9 cellular contexts compared by ENCODE assay signal in the genomic region with DNA sequence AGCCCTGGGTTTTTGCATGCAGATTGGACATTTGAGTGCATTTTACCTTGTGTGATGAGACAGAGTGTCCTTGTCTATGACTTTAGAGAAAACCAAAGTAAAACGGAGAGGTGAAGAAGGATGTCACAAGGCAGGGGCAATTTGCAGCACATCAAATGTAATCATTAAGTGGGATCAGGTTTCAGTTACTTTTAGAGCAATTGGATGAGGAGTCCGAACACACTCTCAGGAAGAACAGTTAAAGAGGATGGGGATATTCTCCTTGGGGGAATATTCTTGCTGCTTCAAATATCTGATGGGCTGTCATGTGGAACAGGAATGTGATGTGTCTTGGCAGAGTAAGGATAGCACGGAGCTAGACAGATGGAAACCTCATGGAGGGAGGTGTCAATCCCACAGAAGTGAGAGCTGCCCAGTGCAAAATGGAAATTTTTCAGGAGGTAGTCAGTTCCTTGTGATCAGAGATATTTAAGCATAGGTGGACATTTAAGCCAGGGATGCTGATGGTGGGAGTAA.
DNase-seq lines count a peak whose midpoint lies in the region; ATAC-seq and FAIRE-seq lines count a peak whose summit lies in the region.
"Had no signal": no experiment of that assay in that cellular context is flagged by ENCODE, and none has a peak within 500 bp of the region (broad histone marks: within the 10 kb centered on the region; RNA-seq: fewer than 3 reads in every experiment).

No MANE protein-coding gene starts in this region.

- ATAC-seq in stimulated activated effector memory CD8-positive, alpha-beta T cell treated with anti-CD3 and anti-CD28 coated beads, Interleukin-12 subunit alpha, Interleukin-12 subunit beta, amount 100 ng/mL, for 72 hours: no peak

- no peak for DNase-seq in T-helper 2 cell treated with Interferon-gamma antibody and Interleukin-4, amounts not matched to agents 5 μg/mL and 100 μg/mL, for 36 hours (ENCODE audit: low spot score)
- DNase-seq in T-helper 2 cell (no peak), RCC 7860 (ENCODE audit: low spot score) (peak; percentile 95), glomerular visceral epithelial cell (ENCODE audit: extremely low spot score) (peak; percentile 89), NOMO-1 treated with dmso at 0.1 percent for 144 hours (lab: John Stamatoyannopoulos, UW; ENCODE audit: unreplicated experiment) (no peak), ecto neural progenitor cell (ENCODE audit: low spot score) (no peak)
- no peak for DNase-seq in stimulated activated effector memory CD8-positive, alpha-beta T cell treated with anti-CD3 and anti-CD28 coated beads, Interleukin-12 subunit alpha, Interleukin-12 subunit beta, amount 100 ng/mL, for 72 hours (ENCODE audit: low spot score in 2 of 2)
- no peak for DNase-seq in stimulated activated CD4-positive, alpha-beta T cell treated with anti-CD3 and anti-CD28 coated beads, Interleukin-2, amount 100 ng/mL, for 48 hours
- DNase-seq: C1 segment of cervical spinal cord had no signal

- peak overlapping the region; percentile 96 for H3K27ac Mint-ChIP-seq in T-helper 2 cell treated with Interferon-gamma antibody and Interleukin-4, amounts not matched to agents 5 μg/mL and 100 μg/mL, for 36 hours
- H3K27ac Mint-ChIP-seq in stimulated activated effector memory CD8-positive, alpha-beta T cell treated with anti-CD3 and anti-CD28 coated beads, Interleukin-12 subunit alpha, Interleukin-12 subunit beta, amount 100 ng/mL, for 72 hours: peak overlapping the region; percentile 97

- H3K4me1 Mint-ChIP-seq in T-helper 2 cell treated with Interferon-gamma antibody and Interleukin-4, amounts not matched to agents 5 μg/mL and 100 μg/mL, for 36 hours (ENCODE audit: low read depth): peaks cover 33% of the 10 kb centered on the region
- peaks cover 27% of the 10 kb centered on the region for H3K4me1 Mint-ChIP-seq in stimulated activated effector memory CD8-positive, alpha-beta T cell treated with anti-CD3 and anti-CD28 coated beads, Interleukin-12 subunit alpha, Interleukin-12 subunit beta, amount 100 ng/mL, for 72 hours

- FAIRE-seq in RCC 7860 (lab: Jason Lieb, UNC): peak; percentile 97

- H3K4me3 Mint-ChIP-seq in T-helper 2 cell treated with Interferon-gamma antibody and Interleukin-4, amounts not matched to agents 5 μg/mL and 100 μg/mL, for 36 hours: peak overlapping the region; percentile 93
- H3K4me3 Mint-ChIP-seq in stimulated activated effector memory CD8-positive, alpha-beta T cell treated with anti-CD3 and anti-CD28 coated beads, Interleukin-12 subunit alpha, Interleukin-12 subunit beta, amount 100 ng/mL, for 72 hours: peak overlapping the region; percentile 88

- no peaks in the 10 kb centered on the region for H3K27me3 Mint-ChIP-seq in T-helper 2 cell treated with Interferon-gamma antibody and Interleukin-4, amounts not matched to agents 5 μg/mL and 100 μg/mL, for 36 hours (ENCODE audit: low read depth)

- H3K36me3 Mint-ChIP-seq in T-helper 2 cell treated with Interferon-gamma antibody and Interleukin-4, amounts not matched to agents 5 μg/mL and 100 μg/mL, for 36 hours (ENCODE audit: low read depth): peaks cover 27% of the 10 kb centered on the region
- H3K36me3 Mint-ChIP-seq in stimulated activated effector memory CD8-positive, alpha-beta T cell treated with anti-CD3 and anti-CD28 coated beads, Interleukin-12 subunit alpha, Interleukin-12 subunit beta, amount 100 ng/mL, for 72 hours: peaks cover 16% of the 10 kb centered on the region

- no peaks in the 10 kb centered on the region for H3K9me3 Mint-ChIP-seq in T-helper 2 cell treated with Interferon-gamma antibody and Interleukin-4, amounts not matched to agents 5 μg/mL and 100 μg/mL, for 36 hours
- H3K9me3 Mint-ChIP-seq in stimulated activated effector memory CD8-positive, alpha-beta T cell treated with anti-CD3 and anti-CD28 coated beads, Interleukin-12 subunit alpha, Interleukin-12 subunit beta, amount 100 ng/mL, for 72 hours: no peaks in the 10 kb centered on the region

Comparison
In these comparisons a context has a peak if more than half of its experiments do, and no peak if none do; other contexts are left out.
1. DNase-seq: peak in RCC 7860 (single experiment) and glomerular visceral epithelial cell (single experiment); none in T-helper 2 cell treated with Interferon-gamma antibody and Interleukin-4, amounts not matched to agents 5 μg/mL and 100 μg/mL, for 36 hours (single experiment), T-helper 2 cell (0 of 5), stimulated activated effector memory CD8-positive, alpha-beta T cell treated with anti-CD3 and anti-CD28 coated beads, Interleukin-12 subunit alpha, Interleukin-12 subunit beta, amount 100 ng/mL, for 72 hours (0 of 2), stimulated activated CD4-positive, alpha-beta T cell treated with anti-CD3 and anti-CD28 coated beads, Interleukin-2, amount 100 ng/mL, for 48 hours (0 of 2), NOMO-1 treated with dmso at 0.1 percent for 144 hours (single experiment) and ecto neural progenitor cell (single experiment).